14 cellular contexts compared by ENCODE assay signal in the genomic region with DNA sequence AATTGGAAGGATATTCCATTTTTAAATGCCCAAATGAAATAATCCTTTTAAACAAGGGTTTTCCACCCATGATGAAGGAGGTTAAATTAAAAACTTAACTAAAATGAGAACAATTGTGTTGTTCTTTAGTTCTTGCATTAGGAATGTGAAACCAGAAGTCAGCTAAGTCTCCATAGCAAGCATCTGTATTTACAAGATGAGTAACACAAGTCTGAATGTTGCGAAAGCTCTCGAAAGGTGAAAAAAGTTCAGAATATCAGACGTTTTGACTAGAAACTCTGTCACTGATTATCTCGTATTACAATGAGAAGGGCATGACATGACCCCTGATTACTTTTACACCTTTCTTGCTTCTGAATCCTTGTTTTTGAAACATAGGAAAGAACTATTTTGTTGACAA.
DNase-seq lines count a peak whose midpoint lies in the region; ATAC-seq and TF ChIP-seq lines count a peak whose summit lies in the region.
"Had no signal": no experiment of that assay in that cellular context is flagged by ENCODE, and none has a peak within 500 bp of the region (broad histone marks: within the 10 kb centered on the region; RNA-seq: fewer than 3 reads in every experiment).

No MANE protein-coding gene starts in this region.

- CTCF ChIA-PET in RWPE1 (lab: Yijun Ruan, JAX) = no interaction called here

- no peak for ATAC-seq in HG02642 (IDR thresholded peaks at IDR 0.05; ENCODE audit: poor library complexity, unreplicated experiment)
- ATAC-seq: HCT116 had no signal

- DNase-seq in H4 (ENCODE audit: low spot score) (peak; percentile 79), RWPE1 (ENCODE audit: low spot score) (peak; percentile 74), fibroblast of the aortic adventitia (ENCODE audit: low read depth) (peak; percentile 90), skeletal muscle cell (ENCODE audit: low read depth) (peak; percentile 77), NCI-H1105 (lab: John Stamatoyannopoulos, UW) (no peak)
- DNase-seq in stimulated activated CD4-positive, alpha-beta T cell treated with anti-CD3 and anti-CD28 coated beads, Interleukin-12 subunit alpha, Interleukin-12 subunit beta, amount 100 ng/mL, for 4 hours = no peak
- no peak for DNase-seq in activated CD4-positive, alpha-beta T cell treated with anti-CD3 and anti-CD28 coated beads, Interleukin-2, amount 50 U/mL, for 1 hour
- DNase-seq: activated B cell treated with CpG ODN at 0.5 μM for 24 hours, immature natural killer cell, NCI-H1092, ovary, upper lobe of left lung had no signal

- POLR2A ChIA-PET in RWPE1 (lab: Yijun Ruan, JAX; ENCODE audit: low non-redundant PET) = no interaction called here

- H3K4me3 ChIP-seq in fibroblast of the aortic adventitia (ENCODE audit: low read depth, low read length) = no peak overlapping the region
- no peak overlapping the region for H3K4me3 ChIP-seq in skeletal muscle cell (ENCODE audit: low read depth, low read length)
- H3K4me3 ChIP-seq: ovary, upper lobe of left lung had no signal

- no peak for TF ChIP-seq CTCF in RWPE1 (conservative IDR thresholded peaks at IDR 0.05; ENCODE audit: low read depth)
- no peak for TF ChIP-seq CTCF in fibroblast of the aortic adventitia (IDR thresholded peaks at IDR 0.05; ENCODE audit: insufficient read depth, low read length)

- no peak overlapping the region for H3K27ac ChIP-seq in RWPE1
- H3K27ac ChIP-seq: ovary, upper lobe of left lung had no signal

Comparison
In these comparisons a context has a peak if more than half of its experiments do, and no peak if none do; other contexts are left out.
1. DNase-seq: peak in H4 (single experiment), RWPE1 (single experiment), fibroblast of the aortic adventitia (single experiment) and skeletal muscle cell (single experiment); none in stimulated activated CD4-positive, alpha-beta T cell treated with anti-CD3 and anti-CD28 coated beads, Interleukin-12 subunit alpha, Interleukin-12 subunit beta, amount 100 ng/mL, for 4 hours (single experiment), activated CD4-positive, alpha-beta T cell treated with anti-CD3 and anti-CD28 coated beads, Interleukin-2, amount 50 U/mL, for 1 hour (single experiment) and NCI-H1105 (single experiment).